1 cellular context compared by ENCODE assay signal in the genomic region with DNA sequence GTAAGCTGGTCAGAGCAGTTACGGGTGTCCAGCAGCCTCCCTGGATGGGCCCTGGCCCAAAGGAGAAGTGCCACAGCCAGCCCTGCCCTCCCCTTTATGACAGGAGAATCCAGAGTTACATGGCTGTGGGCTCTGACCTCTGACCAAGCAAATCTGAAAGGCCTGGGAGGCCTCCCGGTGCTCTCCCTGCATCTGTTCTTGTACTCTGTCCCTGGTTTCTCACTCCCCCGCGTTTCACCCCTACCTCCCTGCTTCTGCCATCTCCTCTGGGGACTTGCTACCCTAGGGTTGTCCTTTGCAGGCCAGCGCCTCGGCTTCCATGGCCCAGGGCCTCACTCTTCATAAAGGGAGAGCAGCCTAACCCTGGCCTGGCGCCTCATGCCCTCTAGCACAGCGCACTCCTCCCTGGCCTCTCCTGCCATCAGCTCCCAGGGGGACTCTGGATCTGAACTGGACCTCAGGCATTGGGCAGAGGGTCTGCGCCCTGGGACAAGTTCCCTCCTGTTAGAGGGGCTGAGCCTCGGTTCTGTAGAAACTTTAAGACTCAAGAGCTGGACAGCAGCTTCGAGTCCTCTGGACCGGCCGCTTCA.
TF ChIP-seq lines count a peak whose summit lies in the region.

No MANE protein-coding gene starts in this region.

TF ChIP-seq in HepG2, 621 proteins besides CTCF, POLR2A, EP300 and RAD21:
- TF ChIP-seq ZSCAN25 (CRISPR knock-in tag; IDR thresholded peaks at IDR 0.05) (peak; percentile 75), CBFB (CRISPR knock-in tag; IDR thresholded peaks at IDR 0.05) (no peak), ZNF567 (CRISPR knock-in tag; IDR thresholded peaks at IDR 0.05; ENCODE audit: borderline replicate concordance) (no peak), HNRNPLL (IDR thresholded peaks at IDR 0.05; ENCODE audit: low read depth, low read length, poor library complexity, severe bottlenecking) (no peak), ZNF10 (CRISPR knock-in tag; IDR thresholded peaks at IDR 0.05; ENCODE audit: borderline replicate concordance, low read depth) (no peak), ZNF841 (CRISPR knock-in tag; IDR thresholded peaks at IDR 0.05; ENCODE audit: borderline replicate concordance) (no peak)
- TF ChIP-seq, protein P1, sequence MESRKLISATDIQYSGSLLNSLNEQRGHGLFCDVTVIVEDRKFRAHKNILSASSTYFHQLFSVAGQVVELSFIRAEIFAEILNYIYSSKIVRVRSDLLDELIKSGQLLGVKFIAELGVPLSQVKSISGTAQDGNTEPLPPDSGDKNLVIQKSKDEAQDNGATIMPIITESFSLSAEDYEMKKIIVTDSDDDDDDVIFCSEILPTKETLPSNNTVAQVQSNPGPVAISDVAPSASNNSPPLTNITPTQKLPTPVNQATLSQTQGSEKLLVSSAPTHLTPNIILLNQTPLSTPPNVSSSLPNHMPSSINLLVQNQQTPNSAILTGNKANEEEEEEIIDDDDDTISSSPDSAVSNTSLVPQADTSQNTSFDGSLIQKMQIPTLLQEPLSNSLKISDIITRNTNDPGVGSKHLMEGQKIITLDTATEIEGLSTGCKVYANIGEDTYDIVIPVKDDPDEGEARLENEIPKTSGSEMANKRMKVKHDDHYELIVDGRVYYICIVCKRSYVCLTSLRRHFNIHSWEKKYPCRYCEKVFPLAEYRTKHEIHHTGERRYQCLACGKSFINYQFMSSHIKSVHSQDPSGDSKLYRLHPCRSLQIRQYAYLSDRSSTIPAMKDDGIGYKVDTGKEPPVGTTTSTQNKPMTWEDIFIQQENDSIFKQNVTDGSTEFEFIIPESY (CRISPR knock-in tag; IDR thresholded peaks at IDR 0.05) = no peak
